In the genomic region with DNA sequence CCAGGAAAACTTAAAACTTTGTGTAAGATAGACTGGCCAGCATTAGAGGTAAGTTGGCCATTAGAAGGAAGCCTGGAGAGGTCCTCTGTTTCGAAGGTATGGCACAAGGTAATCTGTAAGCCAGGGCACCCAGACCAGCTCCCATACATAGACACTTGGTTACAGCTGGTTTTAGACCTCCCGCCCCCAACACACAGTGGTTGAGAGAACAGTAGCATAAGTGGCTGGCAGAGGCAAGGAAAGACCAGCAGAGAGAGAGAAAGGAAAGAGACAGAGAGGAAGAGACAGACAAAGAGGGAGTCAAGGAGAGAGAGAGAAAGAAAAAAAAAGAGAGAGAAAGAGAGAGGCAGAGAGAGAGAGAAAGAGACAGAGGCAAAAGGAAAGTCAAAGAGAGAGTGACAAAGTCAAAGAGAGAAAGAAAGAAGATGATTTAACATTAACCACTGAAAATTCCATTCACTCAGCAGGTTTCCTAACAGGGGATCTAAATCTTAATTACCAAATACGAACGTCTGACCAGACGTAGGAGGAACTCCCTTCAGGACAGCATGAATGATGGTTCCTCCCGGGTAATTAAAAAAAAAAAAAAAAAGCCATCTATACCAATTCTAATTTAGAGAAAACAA, we compare ENCODE assay signal across 8 cellular contexts. TPM values are rescaled to one million over a fixed set of nuclear protein-coding genes. Genes with fewer than 3 reads are reported as not detected.
"Had no signal": no experiment of that assay in that cellular context is flagged by ENCODE, and none has a peak within 500 bp of the region (broad histone marks: within the 10 kb centered on the region; RNA-seq: fewer than 3 reads in every experiment).

No MANE protein-coding gene starts in this region.

RNA-seq across cellular contexts. Expression of gene CD70, which starts 7.4 kb away (rescaled TPM):
- total RNA-seq: ascending aorta, left cardiac atrium, lower leg skin, mucosa of gallbladder, psoas muscle, right cardiac atrium had no signal
- polyA plus RNA-seq: naive thymus-derived CD4-positive, alpha-beta T cell; ovary; psoas muscle; right cardiac atrium had no signal
